3 cellular contexts compared by ENCODE assay signal in the genomic region with DNA sequence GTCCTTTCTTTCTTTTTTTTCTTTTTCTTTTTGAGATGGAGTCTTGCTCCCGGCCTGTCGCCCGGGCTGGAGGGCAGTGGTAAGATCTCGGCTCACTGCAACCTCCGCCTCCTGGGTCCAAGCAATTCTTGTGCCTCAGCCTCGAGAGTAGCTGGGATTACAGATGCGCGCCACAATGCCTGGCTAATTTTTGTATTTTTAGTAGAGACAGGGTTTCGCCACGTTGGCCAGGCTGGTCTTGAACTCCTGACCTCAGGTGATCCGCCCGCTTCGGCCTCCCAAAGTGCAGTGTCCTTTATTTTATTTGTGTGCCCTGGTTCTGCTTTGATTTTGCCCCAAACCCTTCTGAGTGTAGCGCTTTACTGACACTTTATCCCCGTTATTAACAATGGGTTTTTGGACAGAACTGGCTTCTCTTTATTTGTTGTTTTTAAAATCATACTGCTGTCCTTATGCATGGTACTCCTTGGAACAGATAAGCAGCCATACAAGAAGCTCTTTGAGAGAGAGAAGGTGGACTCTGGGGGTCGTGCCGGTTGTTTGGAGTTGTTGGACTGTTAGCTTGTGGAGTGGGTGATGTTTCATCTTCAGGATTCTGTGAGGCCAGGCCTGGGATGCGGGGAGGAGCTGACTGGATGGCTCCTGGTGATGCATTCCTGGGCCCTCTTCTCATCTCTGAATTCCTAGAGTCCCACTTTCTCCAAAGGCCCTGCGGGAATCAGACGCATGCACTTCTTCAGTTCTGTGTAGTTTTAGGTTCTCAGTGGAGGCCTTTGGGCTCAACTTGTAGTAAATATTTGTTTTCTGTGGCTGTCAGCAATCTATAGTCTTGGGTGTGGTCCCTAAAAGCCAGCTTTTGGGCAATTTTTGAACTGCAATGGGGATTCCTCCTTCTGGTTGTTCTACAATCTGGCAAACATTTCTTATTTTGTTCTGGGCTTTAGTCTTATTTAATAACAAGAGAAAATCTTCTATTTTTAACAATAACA.
TF ChIP-seq lines count a peak whose summit lies in the region.

No MANE protein-coding gene starts in this region.

TF ChIP-seq in SK-N-SH, 30 proteins besides CTCF, POLR2A, EP300 and RAD21:
- TF ChIP-seq FOSL2 (IDR thresholded peaks at IDR 0.05; ENCODE audit: borderline replicate concordance, low read depth) (no peak; the same call in 1 of the 2 replicates), TEAD4 (IDR thresholded peaks at IDR 0.05; ENCODE audit: borderline replicate concordance, insufficient read depth) (no peak), TAF1 (IDR thresholded peaks at IDR 0.05; ENCODE audit: borderline replicate concordance, low read depth, low read length) (no peak), USF1 (IDR thresholded peaks at IDR 0.05; ENCODE audit: borderline replicate concordance, low read depth) (no peak)

TF ChIP-seq in SK-N-SH treated with all-trans-retinoic acid at 6 μM for 48 hours, 23 proteins besides CTCF, POLR2A, EP300 and RAD21 (continues in another document):
- no peak for TF ChIP-seq ZC3H10 (CRISPR knock-in tag; IDR thresholded peaks at IDR 0.05)
- TF ChIP-seq ESRRG (CRISPR knock-in tag; IDR thresholded peaks at IDR 0.05) = no peak
- TF ChIP-seq ZFP3 (CRISPR knock-in tag; IDR thresholded peaks at IDR 0.05) = no peak
- TF ChIP-seq OSR1 (CRISPR knock-in tag; IDR thresholded peaks at IDR 0.05) = no peak
- TF ChIP-seq TOX (CRISPR knock-in tag; IDR thresholded peaks at IDR 0.05; ENCODE audit: borderline replicate concordance) = no peak
- TF ChIP-seq, protein P1, sequence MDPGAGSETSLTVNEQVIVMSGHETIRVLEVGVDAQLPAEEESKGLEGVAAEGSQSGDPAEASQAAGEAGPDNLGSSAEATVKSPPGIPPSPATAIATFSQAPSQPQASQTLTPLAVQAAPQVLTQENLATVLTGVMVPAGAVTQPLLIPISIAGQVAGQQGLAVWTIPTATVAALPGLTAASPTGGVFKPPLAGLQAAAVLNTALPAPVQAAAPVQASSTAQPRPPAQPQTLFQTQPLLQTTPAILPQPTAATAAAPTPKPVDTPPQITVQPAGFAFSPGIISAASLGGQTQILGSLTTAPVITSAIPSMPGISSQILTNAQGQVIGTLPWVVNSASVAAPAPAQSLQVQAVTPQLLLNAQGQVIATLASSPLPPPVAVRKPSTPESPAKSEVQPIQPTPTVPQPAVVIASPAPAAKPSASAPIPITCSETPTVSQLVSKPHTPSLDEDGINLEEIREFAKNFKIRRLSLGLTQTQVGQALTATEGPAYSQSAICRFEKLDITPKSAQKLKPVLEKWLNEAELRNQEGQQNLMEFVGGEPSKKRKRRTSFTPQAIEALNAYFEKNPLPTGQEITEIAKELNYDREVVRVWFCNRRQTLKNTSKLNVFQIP (CRISPR knock-in tag; IDR thresholded peaks at IDR 0.05; ENCODE audit: borderline replicate concordance, low read depth) = no peak
- TF ChIP-seq ARNTL (CRISPR knock-in tag; IDR thresholded peaks at IDR 0.05; ENCODE audit: borderline replicate concordance, low read depth) = no peak
- TF ChIP-seq BACH2 (CRISPR knock-in tag; IDR thresholded peaks at IDR 0.05; ENCODE audit: borderline replicate concordance) = no peak
- TF ChIP-seq, protein P2, sequence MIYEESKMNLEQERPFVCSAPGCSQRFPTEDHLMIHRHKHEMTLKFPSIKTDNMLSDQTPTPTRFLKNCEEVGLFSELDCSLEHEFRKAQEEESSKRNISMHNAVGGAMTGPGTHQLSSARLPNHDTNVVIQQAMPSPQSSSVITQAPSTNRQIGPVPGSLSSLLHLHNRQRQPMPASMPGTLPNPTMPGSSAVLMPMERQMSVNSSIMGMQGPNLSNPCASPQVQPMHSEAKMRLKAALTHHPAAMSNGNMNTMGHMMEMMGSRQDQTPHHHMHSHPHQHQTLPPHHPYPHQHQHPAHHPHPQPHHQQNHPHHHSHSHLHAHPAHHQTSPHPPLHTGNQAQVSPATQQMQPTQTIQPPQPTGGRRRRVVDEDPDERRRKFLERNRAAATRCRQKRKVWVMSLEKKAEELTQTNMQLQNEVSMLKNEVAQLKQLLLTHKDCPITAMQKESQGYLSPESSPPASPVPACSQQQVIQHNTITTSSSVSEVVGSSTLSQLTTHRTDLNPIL (CRISPR knock-in tag; IDR thresholded peaks at IDR 0.05; ENCODE audit: low read depth) = no peak
- no peak for TF ChIP-seq CSRNP3 (CRISPR knock-in tag; IDR thresholded peaks at IDR 0.05)
- no peak for TF ChIP-seq ZNF565 (CRISPR knock-in tag; conservative IDR thresholded peaks at IDR 0.05; ENCODE audit: low read depth)
- no peak for TF ChIP-seq TSHZ2 (CRISPR knock-in tag; IDR thresholded peaks at IDR 0.05)
- no peak for TF ChIP-seq CSDC2 (CRISPR knock-in tag; IDR thresholded peaks at IDR 0.05)
- no peak for TF ChIP-seq PPARA (CRISPR knock-in tag; IDR thresholded peaks at IDR 0.05; ENCODE audit: borderline replicate concordance)
- no peak for TF ChIP-seq TCF4 (CRISPR knock-in tag; IDR thresholded peaks at IDR 0.05; ENCODE audit: borderline replicate concordance)
- TF ChIP-seq RARB (CRISPR knock-in tag; IDR thresholded peaks at IDR 0.05) = no peak
- no peak for TF ChIP-seq ISL1 (CRISPR knock-in tag; IDR thresholded peaks at IDR 0.05)
- no peak for TF ChIP-seq GLIS3 (CRISPR knock-in tag; IDR thresholded peaks at IDR 0.05)

TF ChIP-seq in GM12878, 131 proteins besides CTCF, POLR2A, EP300 and RAD21:
- peak; percentile 74 for TF ChIP-seq LARP7 (IDR thresholded peaks at IDR 0.05)
- TF ChIP-seq HDGF (IDR thresholded peaks at IDR 0.05) = peak; percentile 74; the same call in 1 of the 2 replicates
- no peak for TF ChIP-seq TARDBP (IDR thresholded peaks at IDR 0.05; ENCODE audit: borderline replicate concordance)
- TF ChIP-seq CHD2 (IDR thresholded peaks at IDR 0.05; ENCODE audit: borderline replicate concordance, low read depth, low read length) = 0 out of 2 replicates have a peak, but pooled peaks have one; percentile 8
- TF ChIP-seq MLLT1 (IDR thresholded peaks at IDR 0.05) = peak; percentile 99
- TF ChIP-seq RFX5 (IDR thresholded peaks at IDR 0.05; ENCODE audit: low read depth, low read length) = no peak
- no peak for TF ChIP-seq CBX3 (IDR thresholded peaks at IDR 0.05; ENCODE audit: borderline replicate concordance, low read depth)
- peak; percentile 47; the same call in 1 of the 2 replicates for TF ChIP-seq NBN (IDR thresholded peaks at IDR 0.05)
- no peak for TF ChIP-seq MAX (IDR thresholded peaks at IDR 0.05; ENCODE audit: low read depth, low read length)
- no peak for TF ChIP-seq CBFB (IDR thresholded peaks at IDR 0.05; ENCODE audit: low read depth)
- peak; percentile 11; the same call in 1 of the 3 replicates for TF ChIP-seq POU2F2 (IDR thresholded peaks at IDR 0.05; ENCODE audit: borderline replicate concordance, low read depth, low read length)
- TF ChIP-seq BHLHE40 (IDR thresholded peaks at IDR 0.05; ENCODE audit: borderline replicate concordance in 1 of 2, low read depth in 2 of 2, low read length in 1 of 2) = no peak
- peak; percentile 8 for TF ChIP-seq SMAD1 (IDR thresholded peaks at IDR 0.05; ENCODE audit: low read depth, partially characterized antibody)
- TF ChIP-seq WRNIP1 (IDR thresholded peaks at IDR 0.05; ENCODE audit: borderline replicate concordance, low read depth, low read length) = peak; percentile 76; the same call in 1 of the 2 replicates
- TF ChIP-seq TAF1 (IDR thresholded peaks at IDR 0.05; ENCODE audit: borderline replicate concordance, low read depth, low read length) = no peak
- TF ChIP-seq RB1 (IDR thresholded peaks at IDR 0.05; ENCODE audit: borderline replicate concordance) = no peak
- no peak for TF ChIP-seq SRF (IDR thresholded peaks at IDR 0.05; ENCODE audit: low read depth in 2 of 2, low read length in 2 of 2)
- 0 out of 2 replicates have a peak, but pooled peaks have one; percentile 16 for TF ChIP-seq SMAD5 (IDR thresholded peaks at IDR 0.05; ENCODE audit: low read depth)
- no peak for TF ChIP-seq USF2 (IDR thresholded peaks at IDR 0.05; ENCODE audit: borderline replicate concordance, low read depth, low read length)
- TF ChIP-seq NR2F1 (conservative IDR thresholded peaks at IDR 0.05) = peak; percentile 56; the same call in 1 of the 2 replicates
- 0 out of 2 replicates have a peak, but pooled peaks have one; percentile 6 for TF ChIP-seq BCL11A (IDR thresholded peaks at IDR 0.05; ENCODE audit: low read depth, low read length)
- TF ChIP-seq, protein P3, sequence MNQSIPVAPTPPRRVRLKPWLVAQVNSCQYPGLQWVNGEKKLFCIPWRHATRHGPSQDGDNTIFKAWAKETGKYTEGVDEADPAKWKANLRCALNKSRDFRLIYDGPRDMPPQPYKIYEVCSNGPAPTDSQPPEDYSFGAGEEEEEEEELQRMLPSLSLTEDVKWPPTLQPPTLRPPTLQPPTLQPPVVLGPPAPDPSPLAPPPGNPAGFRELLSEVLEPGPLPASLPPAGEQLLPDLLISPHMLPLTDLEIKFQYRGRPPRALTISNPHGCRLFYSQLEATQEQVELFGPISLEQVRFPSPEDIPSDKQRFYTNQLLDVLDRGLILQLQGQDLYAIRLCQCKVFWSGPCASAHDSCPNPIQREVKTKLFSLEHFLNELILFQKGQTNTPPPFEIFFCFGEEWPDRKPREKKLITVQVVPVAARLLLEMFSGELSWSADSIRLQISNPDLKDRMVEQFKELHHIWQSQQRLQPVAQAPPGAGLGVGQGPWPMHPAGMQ (IDR thresholded peaks at IDR 0.05; ENCODE audit: borderline replicate concordance) = no peak
- TF ChIP-seq, protein P4, sequence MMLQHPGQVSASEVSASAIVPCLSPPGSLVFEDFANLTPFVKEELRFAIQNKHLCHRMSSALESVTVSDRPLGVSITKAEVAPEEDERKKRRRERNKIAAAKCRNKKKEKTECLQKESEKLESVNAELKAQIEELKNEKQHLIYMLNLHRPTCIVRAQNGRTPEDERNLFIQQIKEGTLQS (IDR thresholded peaks at IDR 0.05; ENCODE audit: borderline replicate concordance, extremely low read depth, low read depth, low read length) = no peak
- no peak for TF ChIP-seq NFYA (IDR thresholded peaks at IDR 0.05; ENCODE audit: borderline replicate concordance, low read depth, low read length)
- peak; percentile 87 for TF ChIP-seq POLR2AphosphoS5 (IDR thresholded peaks at IDR 0.05; ENCODE audit: low read length)
- TF ChIP-seq BACH1 (IDR thresholded peaks at IDR 0.05; ENCODE audit: borderline replicate concordance) = 0 out of 2 replicates have a peak, but pooled peaks have one; percentile 8
- TF ChIP-seq, protein P5, sequence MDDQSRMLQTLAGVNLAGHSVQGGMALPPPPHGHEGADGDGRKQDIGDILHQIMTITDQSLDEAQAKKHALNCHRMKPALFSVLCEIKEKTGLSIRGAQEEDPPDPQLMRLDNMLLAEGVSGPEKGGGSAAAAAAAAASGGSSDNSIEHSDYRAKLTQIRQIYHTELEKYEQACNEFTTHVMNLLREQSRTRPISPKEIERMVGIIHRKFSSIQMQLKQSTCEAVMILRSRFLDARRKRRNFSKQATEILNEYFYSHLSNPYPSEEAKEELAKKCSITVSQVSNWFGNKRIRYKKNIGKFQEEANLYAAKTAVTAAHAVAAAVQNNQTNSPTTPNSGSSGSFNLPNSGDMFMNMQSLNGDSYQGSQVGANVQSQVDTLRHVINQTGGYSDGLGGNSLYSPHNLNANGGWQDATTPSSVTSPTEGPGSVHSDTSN (IDR thresholded peaks at IDR 0.05; ENCODE audit: insufficient replicate concordance, low read depth, low read length) = no peak
- TF ChIP-seq BRCA1 (IDR thresholded peaks at IDR 0.05; ENCODE audit: low read depth, low read length) = no peak
- no peak for TF ChIP-seq CEBPB (IDR thresholded peaks at IDR 0.05; ENCODE audit: borderline replicate concordance in 1 of 2, low read depth in 2 of 2, low read length in 2 of 2)
- TF ChIP-seq CREB1 (IDR thresholded peaks at IDR 0.05; ENCODE audit: low read depth) = peak; percentile 5; the same call in 1 of the 2 replicates
- TF ChIP-seq NKRF (conservative IDR thresholded peaks at IDR 0.05) = 0 out of 2 replicates have a peak, but pooled peaks have one; percentile 35
